Comparison of ENCODE assay signal across 2 cellular contexts in the genomic region with DNA sequence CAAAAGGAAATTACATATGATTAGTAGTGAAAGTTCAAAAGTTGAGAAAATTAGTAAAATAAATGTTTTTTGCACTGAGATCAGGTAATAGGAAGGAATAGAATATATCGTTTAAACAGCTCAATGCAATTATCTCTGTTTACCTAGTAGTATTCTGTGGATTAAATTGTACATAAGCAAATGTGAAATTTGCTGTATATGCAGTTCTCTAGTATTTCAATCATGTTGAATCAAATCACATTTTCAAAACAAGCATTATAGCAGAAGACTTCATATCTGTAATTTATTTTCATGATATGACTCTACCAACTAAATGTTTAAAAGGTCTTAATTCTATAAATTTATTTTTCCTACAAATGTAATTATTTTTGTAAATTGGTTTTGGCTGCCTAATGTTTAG.
A peak's percentile ranks its signal among the peaks of the same experiment; 100 is the strongest.
TF ChIP-seq lines count a peak whose summit lies in the region.

No MANE protein-coding gene starts in this region.

TF ChIP-seq in HepG2, 621 proteins besides CTCF, POLR2A, EP300 and RAD21:
- TF ChIP-seq FOXC1 (CRISPR knock-in tag; IDR thresholded peaks at IDR 0.05; ENCODE audit: borderline replicate concordance) (no peak), MAFF (IDR thresholded peaks at IDR 0.05; ENCODE audit: low read depth, low read length) (peak; percentile 69), MAFK (conservative IDR thresholded peaks at IDR 0.05 in 1 of 2, IDR thresholded peaks at IDR 0.05 in 1 of 2; ENCODE audit: low read length in 2 of 2) (peak; percentile 78 to 82), BHLHE40 (IDR thresholded peaks at IDR 0.05; ENCODE audit: low read length) (no peak)

TF ChIP-seq in IMR-90, 13 proteins besides CTCF, POLR2A, EP300 and RAD21:
- TF ChIP-seq MAFK (IDR thresholded peaks at IDR 0.05; ENCODE audit: low read depth, low read length), result peak; percentile 71
- TF ChIP-seq, protein P1, sequence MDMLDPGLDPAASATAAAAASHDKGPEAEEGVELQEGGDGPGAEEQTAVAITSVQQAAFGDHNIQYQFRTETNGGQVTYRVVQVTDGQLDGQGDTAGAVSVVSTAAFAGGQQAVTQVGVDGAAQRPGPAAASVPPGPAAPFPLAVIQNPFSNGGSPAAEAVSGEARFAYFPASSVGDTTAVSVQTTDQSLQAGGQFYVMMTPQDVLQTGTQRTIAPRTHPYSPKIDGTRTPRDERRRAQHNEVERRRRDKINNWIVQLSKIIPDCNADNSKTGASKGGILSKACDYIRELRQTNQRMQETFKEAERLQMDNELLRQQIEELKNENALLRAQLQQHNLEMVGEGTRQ (IDR thresholded peaks at IDR 0.05; ENCODE audit: low read depth, low read length), result no peak
